Comparison of ENCODE assay signal across 18 cellular contexts in the genomic region with DNA sequence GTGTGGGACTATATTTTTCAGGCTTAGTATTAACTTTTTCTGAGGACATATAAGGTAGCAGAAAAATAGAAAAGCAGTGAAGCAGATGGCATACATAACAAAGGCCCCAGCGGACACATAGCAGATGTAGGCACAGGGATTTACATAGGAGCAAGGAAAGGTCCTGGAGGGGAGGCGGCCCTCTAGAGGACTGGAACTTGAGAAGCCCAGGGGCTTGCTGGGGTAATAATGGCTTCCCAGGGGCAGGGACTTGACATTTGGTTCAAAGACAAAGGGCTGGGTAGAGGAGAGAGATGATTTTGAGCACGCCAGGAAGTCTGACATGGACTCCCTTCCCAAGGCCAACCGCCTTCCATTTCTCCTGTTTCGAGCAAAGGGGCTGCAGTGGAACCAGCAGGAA. TPM values are rescaled to one million over a fixed set of nuclear protein-coding genes. Genes with fewer than 3 reads are reported as not detected.
"Had no signal": no experiment of that assay in that cellular context is flagged by ENCODE, and none has a peak within 500 bp of the region (broad histone marks: within the 10 kb centered on the region; RNA-seq: fewer than 3 reads in every experiment).

No MANE protein-coding gene starts in this region.

- DNase-seq: activated CD4-positive, alpha-beta T cell treated with anti-CD3 and anti-CD28 coated beads, Interleukin-2, amount 50 U/mL, for 1 hour; activated naive CD4-positive, alpha-beta T cell; activated naive CD8-positive, alpha-beta T cell treated with anti-CD3 and anti-CD28 coated beads, Interleukin-2, amount 10 ng/mL, durations not matched to agents 7 days and 5 days; brain microvascular endothelial cell; effector memory CD4-positive, alpha-beta T cell; head of caudate nucleus; islet precursor cell; left ventricle myocardium inferior; mucosa of descending colon; naive thymus-derived CD8-positive, alpha-beta T cell; nucleus accumbens; posterior cingulate gyrus; retina; T-helper 9 cell had no signal

- H3K4me3 ChIP-seq: left ventricle myocardium inferior, mucosa of descending colon had no signal

- ATAC-seq: activated CD4-positive, CD25-positive, alpha-beta regulatory T cell treated with anti-CD3 and anti-CD28 coated beads, Interleukin-2, amount 50 U/mL, for 24 hours; mucosa of descending colon; naive thymus-derived CD8-positive, alpha-beta T cell; stimulated activated effector memory CD8-positive, alpha-beta T cell treated with anti-CD3 and anti-CD28 coated beads, Interleukin-12 subunit alpha, Interleukin-12 subunit beta, amount 100 ng/mL, for 72 hours had no signal

- H3K9me3 ChIP-seq: left ventricle myocardium inferior, mucosa of descending colon had no signal

- H3K27ac ChIP-seq: brain microvascular endothelial cell, left ventricle myocardium inferior had no signal

- H3K4me1 ChIP-seq: left ventricle myocardium inferior had no signal

- H3K36me3 ChIP-seq: brain microvascular endothelial cell, left ventricle myocardium inferior had no signal

RNA-seq across cellular contexts. Expression of a gene that starts 59.6 kb away (rescaled TPM):
- total RNA-seq: activated CD8-positive, alpha-beta memory T cell treated with anti-CD3 and anti-CD28 coated beads for 36 hours; activated naive CD8-positive, alpha-beta T cell treated with anti-CD3 and anti-CD28 coated beads, Interleukin-2, amount 10 ng/mL, durations not matched to agents 7 days and 5 days; activated T-helper 1 cell treated with anti-CD3 and anti-CD28 coated beads, Interleukin-12 subunit alpha, Interleukin-12 subunit beta, Interleukin-2, Interleukin-4 antibody, amounts not matched to agents 30 ng/mL and 10 ng/mL and 1 ng/mL, durations not matched to agents 14 hours and 24 hours and 36 hours; left ventricle myocardium inferior; mucosa of descending colon; naive thymus-derived CD8-positive, alpha-beta T cell had no signal
- polyA plus RNA-seq: naive thymus-derived CD8-positive, alpha-beta T cell had no signal
